In the genomic region with DNA sequence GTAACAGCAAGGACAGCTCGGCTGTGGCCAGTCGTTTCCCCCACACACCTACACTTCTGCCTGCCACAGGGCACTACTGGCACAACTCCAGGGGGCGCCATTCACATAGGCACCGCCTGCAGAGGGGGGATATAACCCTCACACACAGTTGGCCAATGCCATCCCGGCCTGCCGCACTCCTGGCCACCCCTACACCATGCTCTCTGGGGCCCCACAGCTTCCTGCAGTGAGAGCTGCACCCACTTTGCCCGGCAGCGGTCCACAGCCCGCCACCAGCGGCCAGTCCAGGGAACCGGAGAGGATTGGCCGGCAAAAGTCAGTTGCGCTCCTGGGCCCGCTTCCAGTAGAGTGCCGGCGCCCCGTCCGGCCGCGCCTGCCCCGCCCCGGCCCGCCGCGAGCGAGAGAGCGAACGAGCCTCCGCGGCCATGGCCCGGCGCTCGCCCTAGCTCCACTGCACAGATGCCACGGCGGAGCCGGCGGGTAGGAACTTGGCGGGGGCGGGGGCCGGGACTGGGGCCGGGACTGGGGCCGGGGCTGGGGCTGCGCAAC, we compare ENCODE assay signal across 8 cellular contexts. TPM values are rescaled to one million over a fixed set of nuclear protein-coding genes. Genes with fewer than 3 reads are reported as not detected.
DNase-seq lines count a peak whose midpoint lies in the region; ATAC-seq and TF ChIP-seq lines count a peak whose summit lies in the region.

No MANE protein-coding gene starts in this region.

- H3K4me1 ChIP-seq in HCT116 (ENCODE audit: control insufficient read depth in 1 of 2, insufficient read depth in 2 of 2, low read length in 2 of 2): peaks cover 18 to 31% of the 10 kb centered on the region in 2 experiments

- H3K4me3 ChIP-seq in GM06990 (replicated peaks; ENCODE audit: low read depth, low read length) (peak overlapping the region; percentile 84), HCT116 (replicated peaks in 1 of 2; ENCODE audit: low read depth in 1 of 2, low read length in 2 of 2) (peak overlapping the region; percentile 55 to 69)

- peaks cover 9% of the 10 kb centered on the region for H3K36me3 Mint-ChIP-seq in activated CD8-positive, alpha-beta T cell treated with anti-CD3 and anti-CD28 coated beads for 36 hours (ENCODE audit: low read depth)
- H3K36me3 Mint-ChIP-seq in stimulated activated naive CD8-positive, alpha-beta T cell treated with anti-CD3 and anti-CD28 coated beads, Interleukin-15, Interleukin-2, amounts not matched to agents 100 ng/mL and 50 ng/mL, for 24 hours (ENCODE audit: low read depth): peaks cover 8% of the 10 kb centered on the region

- no peaks in the 10 kb centered on the region for H3K27me3 ChIP-seq in GM06990 (replicated peaks; ENCODE audit: control insufficient read depth, insufficient read depth, low read length)
- H3K27me3 ChIP-seq in HCT116 (ENCODE audit: insufficient read depth, low read length): no peaks in the 10 kb centered on the region

- H3K36me3 ChIP-seq in GM06990 (ENCODE audit: control insufficient read depth, insufficient read depth, low read length) (peaks cover 2% of the 10 kb centered on the region), HCT116 (ENCODE audit: control insufficient read depth in 1 of 2, insufficient read depth in 2 of 2, low read length in 2 of 2) (no peaks in the 10 kb centered on the region)

- peak overlapping the region; percentile 98 for H3K4me2 ChIP-seq in HCT116 (ENCODE audit: low read length)

- no peaks in the 10 kb centered on the region for H4K20me1 ChIP-seq in HCT116 (ENCODE audit: insufficient read depth)

- POLR2A ChIA-PET in HCT116 (lab: Charles Lee): no interaction called here
- POLR2A ChIA-PET in activated CD8-positive, alpha-beta T cell treated with anti-CD3 and anti-CD28 coated beads for 36 hours (lab: Charles Lee): interaction anchor here (0.5 to 2.3 kb wide), 7 partner anchors 8 to 145 kb away, joined by 3 to 6 read pairs (median 3); no protein-coding TSS in a partner anchor

- TF ChIP-seq POLR2A in HCT116 (IDR thresholded peaks at IDR 0.05; ENCODE audit: borderline replicate concordance, extremely low read depth, insufficient read depth, insufficient read length): no peak

- DNase-seq in GM06990 (ENCODE audit: extremely low read depth, insufficient read length): peak; percentile 71
- no peak for DNase-seq in HCT116 (ENCODE audit: low read depth, low spot score)
- DNase-seq in NCI-H1694 (lab: John Stamatoyannopoulos, UW): peak; percentile 34
- DNase-seq in activated CD8-positive, alpha-beta T cell treated with anti-CD3 and anti-CD28 coated beads for 36 hours: peak; percentile 66
- peak; percentile 70 for DNase-seq in epidermal melanocyte (ENCODE audit: insufficient read length, low spot score)
- peak; percentile 93 for DNase-seq in mesenteric fat pad (ENCODE audit: low spot score)
- no peak for DNase-seq in GOT3 (lab: John Stamatoyannopoulos, UW)

- no TSS peak for BruUV-seq in HCT116 (replicated peaks; lab: Mats Ljungman, UMichigan)

- H3K27me3 Mint-ChIP-seq in activated CD8-positive, alpha-beta T cell treated with anti-CD3 and anti-CD28 coated beads for 36 hours: no peaks in the 10 kb centered on the region
- no peaks in the 10 kb centered on the region for H3K27me3 Mint-ChIP-seq in stimulated activated naive CD8-positive, alpha-beta T cell treated with anti-CD3 and anti-CD28 coated beads, Interleukin-15, Interleukin-2, amounts not matched to agents 100 ng/mL and 50 ng/mL, for 24 hours

- RAD21 ChIA-PET in HCT116 (lab: Charles Lee; ENCODE audit: low non-redundant PET in 1 of 2, low total read pairs in 2 of 2, uncharacterized antibody in 2 of 2, unreplicated experiment in 2 of 2): interaction anchor here in 1 of 2 experiments (0.7 kb wide), 1 partner anchor 83 kb away, joined by 4 read pairs; no protein-coding TSS in a partner anchor

- peak overlapping the region; percentile 54 for H3K27ac Mint-ChIP-seq in activated CD8-positive, alpha-beta T cell treated with anti-CD3 and anti-CD28 coated beads for 36 hours
- no peak overlapping the region for H3K27ac Mint-ChIP-seq in stimulated activated naive CD8-positive, alpha-beta T cell treated with anti-CD3 and anti-CD28 coated beads, Interleukin-15, Interleukin-2, amounts not matched to agents 100 ng/mL and 50 ng/mL, for 24 hours

- CTCF ChIA-PET in HCT116 (lab: Charles Lee): interaction anchor here (0.9 to 4.4 kb wide), 9 partner anchors 9 to 145 kb away, joined by 3 to 29 read pairs (median 4); partner anchors contain the start of genes CABIN1 and SUSD2
- CTCF ChIA-PET in activated CD8-positive, alpha-beta T cell treated with anti-CD3 and anti-CD28 coated beads for 36 hours (lab: Charles Lee): interaction anchor here (0.8 to 7.9 kb wide), 18 partner anchors 9 to 261 kb away, joined by 3 to 83 read pairs (median 6); partner anchors contain the start of genes MIF and SPECC1L

- no peak for TF ChIP-seq RAD21 in HCT116 (IDR thresholded peaks at IDR 0.05; ENCODE audit: low read depth)

- H3K9me2 ChIP-seq in HCT116 (ENCODE audit: insufficient read depth): no peaks in the 10 kb centered on the region

- H3K79me2 ChIP-seq in HCT116 (ENCODE audit: insufficient read depth, low read length): no peaks in the 10 kb centered on the region

- peak overlapping the region; percentile 86 for H3K27ac ChIP-seq in HCT116 (ENCODE audit: low read depth, low read length)

- peak overlapping the region; percentile 35 for H3K4me3 Mint-ChIP-seq in activated CD8-positive, alpha-beta T cell treated with anti-CD3 and anti-CD28 coated beads for 36 hours
- H3K4me3 Mint-ChIP-seq in stimulated activated naive CD8-positive, alpha-beta T cell treated with anti-CD3 and anti-CD28 coated beads, Interleukin-15, Interleukin-2, amounts not matched to agents 100 ng/mL and 50 ng/mL, for 24 hours: peak overlapping the region; percentile 39

- peak; percentile 59 for TF ChIP-seq CTCF in GM06990 (IDR thresholded peaks at IDR 0.05; ENCODE audit: insufficient read depth, low read length, poor library complexity, severe bottlenecking)
- TF ChIP-seq CTCF in HCT116 (IDR thresholded peaks at IDR 0.05 in 2 of 3, conservative IDR thresholded peaks at IDR 0.05 in 1 of 3; ENCODE audit: borderline replicate concordance in 1 of 3, insufficient read depth in 1 of 3, low read depth in 2 of 3, low read length in 2 of 3): peak; percentile 58 to 85 (median 76); a peak in 5 of 6 replicates
- peak; percentile 70 for TF ChIP-seq CTCF in activated CD8-positive, alpha-beta T cell treated with anti-CD3 and anti-CD28 coated beads for 36 hours (IDR thresholded peaks at IDR 0.05)

- intact Hi-C loops in HCT116 (cut with micrococcal nuclease): loop anchor here (10.0 kb wide), 1 partner anchor 141 kb away; the partner anchor contains the start of gene CABIN1
- intact Hi-C loops in activated CD8-positive, alpha-beta T cell treated with anti-CD3 and anti-CD28 coated beads for 36 hours (cut with micrococcal nuclease): no loop called here

- H3K9me3 ChIP-seq in HCT116 (ENCODE audit: control insufficient read depth in 1 of 2, insufficient read depth in 1 of 2, low read depth in 1 of 2, low read length in 2 of 2): no peaks in the 10 kb centered on the region

- peak overlapping the region; percentile 51 for H3K9ac ChIP-seq in HCT116 (ENCODE audit: low read length)

- H2AFZ ChIP-seq in HCT116 (ENCODE audit: low read depth, low read length, poor library complexity, severe bottlenecking): no peak overlapping the region

- no peaks in the 10 kb centered on the region for H3K9me3 Mint-ChIP-seq in activated CD8-positive, alpha-beta T cell treated with anti-CD3 and anti-CD28 coated beads for 36 hours
- no peaks in the 10 kb centered on the region for H3K9me3 Mint-ChIP-seq in stimulated activated naive CD8-positive, alpha-beta T cell treated with anti-CD3 and anti-CD28 coated beads, Interleukin-15, Interleukin-2, amounts not matched to agents 100 ng/mL and 50 ng/mL, for 24 hours

- peak; percentile 58 for ATAC-seq in HCT116
- ATAC-seq in activated CD8-positive, alpha-beta T cell treated with anti-CD3 and anti-CD28 coated beads for 36 hours: peak; percentile 32

- H3K4me1 Mint-ChIP-seq in activated CD8-positive, alpha-beta T cell treated with anti-CD3 and anti-CD28 coated beads for 36 hours (ENCODE audit: low read depth): peaks cover 87% of the 10 kb centered on the region
- peaks cover 65% of the 10 kb centered on the region for H3K4me1 Mint-ChIP-seq in stimulated activated naive CD8-positive, alpha-beta T cell treated with anti-CD3 and anti-CD28 coated beads, Interleukin-15, Interleukin-2, amounts not matched to agents 100 ng/mL and 50 ng/mL, for 24 hours (ENCODE audit: low read depth)

TF ChIP-seq in HCT116, 20 proteins besides CTCF, POLR2A, EP300 and RAD21:
- TF ChIP-seq TCF7L2 (IDR thresholded peaks at IDR 0.05; ENCODE audit: borderline replicate concordance, extremely low read depth, insufficient read depth, insufficient read length) (peak; percentile 24), SIN3A (IDR thresholded peaks at IDR 0.05; ENCODE audit: low read depth) (no peak)

RNA-seq across cellular contexts. Expression of gene SUSD2, which starts 25.6 kb away (rescaled TPM):
- total RNA-seq in HCT116 (2021; ENCODE audit: unreplicated experiment) (6.6 TPM), mesenteric fat pad (5.9 TPM)
- 9.6 and 10.3 TPM in 2 replicates for polyA plus RNA-seq in HCT116 (2012)
- total RNA-seq in activated CD8-positive, alpha-beta T cell treated with anti-CD3 and anti-CD28 coated beads for 36 hours: under 1 TPM; 0.65 to 0.95 TPM

Comparison
In these comparisons a context has a peak if more than half of its experiments do, and no peak if none do; other contexts are left out.
1. DNase-seq: peak in GM06990 (single experiment), NCI-H1694 (single experiment), activated CD8-positive, alpha-beta T cell treated with anti-CD3 and anti-CD28 coated beads for 36 hours (single experiment), epidermal melanocyte (single experiment) and mesenteric fat pad (single experiment); none in HCT116 (single experiment) and GOT3 (single experiment).
2. Peak in every context shown above with its lines, with median percentiles within 50 percentile points of each other: CTCF ChIP-seq.